Comparison of ENCODE assay signal across 16 cellular contexts in the genomic region with DNA sequence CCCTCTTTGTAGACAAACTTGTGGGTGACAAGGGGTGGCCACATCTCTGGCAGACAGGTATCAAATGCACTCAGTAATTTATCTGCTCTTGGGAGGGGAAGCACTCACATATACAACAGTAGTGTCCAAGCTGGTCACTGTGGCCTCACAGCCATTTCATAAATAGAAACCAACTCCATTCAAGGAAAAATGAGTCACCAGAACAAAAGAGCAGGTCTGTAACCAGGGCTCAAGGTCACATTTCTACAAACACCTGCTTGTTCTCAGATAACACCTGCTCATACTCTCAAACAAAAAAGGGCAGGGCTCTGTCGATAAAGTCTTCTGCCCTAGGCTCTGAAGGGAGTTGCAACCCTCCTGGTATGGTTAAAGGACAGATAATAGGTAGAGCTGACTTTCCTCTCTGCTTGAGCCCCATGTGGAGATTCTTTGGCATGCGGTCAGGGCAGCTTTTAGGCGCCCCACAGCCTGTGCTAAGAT.
A peak's percentile ranks its signal among the peaks of the same experiment; 100 is the strongest.
DNase-seq lines count a peak whose midpoint lies in the region; ATAC-seq and TF ChIP-seq lines count a peak whose summit lies in the region.
"Had no signal": no experiment of that assay in that cellular context is flagged by ENCODE, and none has a peak within 500 bp of the region (broad histone marks: within the 10 kb centered on the region; RNA-seq: fewer than 3 reads in every experiment).

No MANE protein-coding gene starts in this region.

- no peak overlapping the region for H3K27ac Mint-ChIP-seq in activated T-helper 17 cell treated with anti-CD3 and anti-CD28 coated beads, Interleukin-2, amount 50 U/mL, for 72 hours
- H3K27ac Mint-ChIP-seq: activated T-helper 1 cell treated with anti-CD3 and anti-CD28 coated beads, Interleukin-12 subunit alpha, Interleukin-12 subunit beta, Interleukin-2, Interleukin-4 antibody, amounts not matched to agents 30 ng/mL and 10 ng/mL and 1 ng/mL, durations not matched to agents 14 hours and 24 hours and 36 hours; T-helper 1 cell treated with Interleukin-12 subunit alpha and Interleukin-12 subunit beta and Interleukin-4 antibody, amounts not matched to agents 30 μg/mL and 1 μg/mL, for 36 hours had no signal

- H3K4me3 ChIP-seq in right atrium auricular region (no peak overlapping the region), hepatocyte (no peak overlapping the region), thymus (ENCODE audit: low read length) (no peak overlapping the region)
- H3K4me3 ChIP-seq: A549, tibial nerve had no signal

- H3K36me3 Mint-ChIP-seq in activated T-helper 17 cell treated with anti-CD3 and anti-CD28 coated beads, Interleukin-2, amount 50 U/mL, for 72 hours (ENCODE audit: low read depth), result no peaks in the 10 kb centered on the region

- H3K79me2 ChIP-seq in hepatocyte, result no peaks in the 10 kb centered on the region

- ATAC-seq in Right ventricle myocardium inferior (peak; percentile 70), GM19328 (IDR thresholded peaks at IDR 0.05; ENCODE audit: unreplicated experiment) (no peak)
- no peak for ATAC-seq in activated T-helper 17 cell treated with anti-CD3 and anti-CD28 coated beads, Interleukin-2, amount 50 U/mL, for 72 hours (replicated peaks)
- ATAC-seq: A549, Panc1 had no signal

- no peaks in the 10 kb centered on the region for H3K27me3 Mint-ChIP-seq in activated T-helper 17 cell treated with anti-CD3 and anti-CD28 coated beads, Interleukin-2, amount 50 U/mL, for 72 hours

- intact Hi-C loops in Right ventricle myocardium inferior (cut with DNase I), result loop anchor here (5.0 kb wide), 1 partner anchor 37 kb away; no protein-coding TSS in a partner anchor

- no peaks in the 10 kb centered on the region for H4K20me1 ChIP-seq in hepatocyte (ENCODE audit: insufficient read depth, poor library complexity, severe bottlenecking)

- H3K9me2 ChIP-seq in hepatocyte (replicated peaks; ENCODE audit: insufficient read depth), result no peaks in the 10 kb centered on the region

- H3K9me3 Mint-ChIP-seq in activated T-helper 17 cell treated with anti-CD3 and anti-CD28 coated beads, Interleukin-2, amount 50 U/mL, for 72 hours, result peaks cover 4% of the 10 kb centered on the region
- H3K9me3 Mint-ChIP-seq: activated T-helper 1 cell treated with anti-CD3 and anti-CD28 coated beads, Interleukin-12 subunit alpha, Interleukin-12 subunit beta, Interleukin-2, Interleukin-4 antibody, amounts not matched to agents 30 ng/mL and 10 ng/mL and 1 ng/mL, durations not matched to agents 14 hours and 24 hours and 36 hours; T-helper 1 cell treated with Interleukin-12 subunit alpha and Interleukin-12 subunit beta and Interleukin-4 antibody, amounts not matched to agents 30 μg/mL and 1 μg/mL, for 36 hours had no signal

- no peak overlapping the region for H3K4me2 ChIP-seq in hepatocyte
- H3K4me2 ChIP-seq: A549 had no signal

- H3K4me1 Mint-ChIP-seq in activated T-helper 17 cell treated with anti-CD3 and anti-CD28 coated beads, Interleukin-2, amount 50 U/mL, for 72 hours, result no peaks in the 10 kb centered on the region

- H3K4me1 ChIP-seq in right atrium auricular region, result no peaks in the 10 kb centered on the region
- peaks cover 34% of the 10 kb centered on the region for H3K4me1 ChIP-seq in hepatocyte (ENCODE audit: insufficient read depth)
- peaks cover 56% of the 10 kb centered on the region for H3K4me1 ChIP-seq in thymus (ENCODE audit: control insufficient read depth, insufficient read depth, low read length)
- H3K4me1 ChIP-seq: A549, tibial nerve had no signal

- no peak overlapping the region for H3K4me3 Mint-ChIP-seq in activated T-helper 17 cell treated with anti-CD3 and anti-CD28 coated beads, Interleukin-2, amount 50 U/mL, for 72 hours
- H3K4me3 Mint-ChIP-seq: activated T-helper 1 cell treated with anti-CD3 and anti-CD28 coated beads, Interleukin-12 subunit alpha, Interleukin-12 subunit beta, Interleukin-2, Interleukin-4 antibody, amounts not matched to agents 30 ng/mL and 10 ng/mL and 1 ng/mL, durations not matched to agents 14 hours and 24 hours and 36 hours; T-helper 1 cell treated with Interleukin-12 subunit alpha and Interleukin-12 subunit beta and Interleukin-4 antibody, amounts not matched to agents 30 μg/mL and 1 μg/mL, for 36 hours had no signal

- H3K27ac ChIP-seq in right atrium auricular region (peak overlapping the region in 1 of 2 donors; percentile 2), hepatocyte (peak overlapping the region; percentile 87), thymus (ENCODE audit: low read depth) (peak overlapping the region; percentile 67)
- H3K27ac ChIP-seq: A549, tibial nerve had no signal

- DNase-seq in Right ventricle myocardium inferior (ENCODE audit: missing footprints) (no peak), right atrium auricular region (ENCODE audit: low spot score) (no peak), NCI-H69 (lab: John Stamatoyannopoulos, UW) (peak; percentile 4), hepatocyte (ENCODE audit: low spot score) (peak; percentile 75), NOMO-1 (lab: John Stamatoyannopoulos, UW; ENCODE audit: unreplicated experiment in 2 of 2) (no peak)
- DNase-seq: activated CD4-positive, alpha-beta T cell treated with anti-CD3 and anti-CD28 coated beads for 4 hours; anterior cingulate cortex; NCI-H2081 had no signal

- H2AFZ ChIP-seq in hepatocyte, result no peak overlapping the region

- H3K9me3 ChIP-seq in right atrium auricular region (no peaks in the 10 kb centered on the region), hepatocyte (ENCODE audit: low read depth) (no peaks in the 10 kb centered on the region), thymus (ENCODE audit: control insufficient read depth) (no peaks in the 10 kb centered on the region)
- H3K9me3 ChIP-seq: tibial nerve had no signal

- no peak for TF ChIP-seq CTCF in right atrium auricular region (IDR thresholded peaks at IDR 0.05)
- TF ChIP-seq CTCF in hepatocyte (IDR thresholded peaks at IDR 0.05; ENCODE audit: poor library complexity), result no peak

- H3K27me3 ChIP-seq in right atrium auricular region, result no peaks in the 10 kb centered on the region
- H3K27me3 ChIP-seq in hepatocyte, result no peaks in the 10 kb centered on the region
- no peaks in the 10 kb centered on the region for H3K27me3 ChIP-seq in thymus (ENCODE audit: control insufficient read depth, insufficient read depth)
- H3K27me3 ChIP-seq: tibial nerve had no signal

- H3K36me3 ChIP-seq in right atrium auricular region, result no peaks in the 10 kb centered on the region
- no peaks in the 10 kb centered on the region for H3K36me3 ChIP-seq in hepatocyte (replicated peaks; ENCODE audit: insufficient read depth, low read depth)
- no peaks in the 10 kb centered on the region for H3K36me3 ChIP-seq in thymus (ENCODE audit: control insufficient read depth, insufficient read depth)
- H3K36me3 ChIP-seq: tibial nerve had no signal

- 44% methylated on average over 3 of the region's 3 CpGs for WGBS in hepatocyte (ENCODE audit: low lambda C conversion rate, missing lambda C conversion rate)
- 66% methylated on average over 3 of the region's 3 CpGs for WGBS in thymus

Comparison
In these comparisons a context has a peak if more than half of its experiments do, and no peak if none do; other contexts are left out.
1. DNase-seq: peak in NCI-H69 (single experiment) and hepatocyte (single experiment); none in Right ventricle myocardium inferior (single experiment), right atrium auricular region (single experiment) and NOMO-1 (0 of 2).